Comparison of ENCODE assay signal across 16 cellular contexts in genomic region chr12:82279597-82279996, GRCh38.
"Had no signal": no experiment of that assay in that cellular context is flagged by ENCODE, and none has a peak within 500 bp of the region (broad histone marks: within the 10 kb centered on the region; RNA-seq: fewer than 3 reads in every experiment).

No MANE protein-coding gene starts in this region.

- H3K9me3 ChIP-seq: colonic mucosa, thoracic aorta had no signal

- H3K4me3 ChIP-seq: cardiac muscle cell, colonic mucosa, heart left ventricle, stomach, thoracic aorta had no signal

- ATAC-seq: activated T-helper 17 cell treated with anti-CD3 and anti-CD28 coated beads, Interleukin-2, amount 50 U/mL, for 72 hours; heart left ventricle; left colon had no signal

- H3K4me1 ChIP-seq: colonic mucosa, heart left ventricle, stomach had no signal

- DNase-seq: activated CD4-positive, alpha-beta T cell treated with anti-CD3 and anti-CD28 coated beads, Interleukin-2, amount 10 ng/mL, durations not matched to agents 7 days and 5 days; activated CD4-positive, CD25-positive, alpha-beta regulatory T cell; activated CD8-positive, alpha-beta memory T cell treated with anti-CD3 and anti-CD28 coated beads for 24 hours; activated naive CD4-positive, alpha-beta T cell treated with anti-CD3 and anti-CD28 coated beads for 36 hours; colonic mucosa; effector CD4-positive, alpha-beta T cell; foreskin melanocyte; heart left ventricle; left colon; naive B cell; retina; stimulated activated CD4-positive, alpha-beta T cell treated with anti-CD3 and anti-CD28 coated beads, Interleukin-4, amount 100 ng/mL, for 1 hour; stomach had no signal

- H3K36me3 ChIP-seq: cardiac muscle cell, colonic mucosa, heart left ventricle, stomach, thoracic aorta had no signal

- H3K27ac ChIP-seq: cardiac muscle cell, colonic mucosa, heart left ventricle, stomach, thoracic aorta had no signal
